1 cellular context compared by ENCODE assay signal in genomic region chr3:133570937-133571320, GRCh38.
TF ChIP-seq lines count a peak whose summit lies in the region.

No MANE protein-coding gene starts in this region.

TF ChIP-seq in endothelial cell of umbilical vein, 7 proteins besides CTCF, POLR2A, EP300 and RAD21 (continued from another document):
- TF ChIP-seq JUN (IDR thresholded peaks at IDR 0.05; ENCODE audit: borderline replicate concordance, insufficient read depth, insufficient read length, low read depth) = no peak
- TF ChIP-seq GATA2 (IDR thresholded peaks at IDR 0.05; ENCODE audit: insufficient read depth, insufficient read length, low read depth, low read length) = no peak
TF ChIP-seq in endothelial cell of umbilical vein: peak in this region for 0.
